9 cellular contexts compared by ENCODE assay signal in the genomic region with DNA sequence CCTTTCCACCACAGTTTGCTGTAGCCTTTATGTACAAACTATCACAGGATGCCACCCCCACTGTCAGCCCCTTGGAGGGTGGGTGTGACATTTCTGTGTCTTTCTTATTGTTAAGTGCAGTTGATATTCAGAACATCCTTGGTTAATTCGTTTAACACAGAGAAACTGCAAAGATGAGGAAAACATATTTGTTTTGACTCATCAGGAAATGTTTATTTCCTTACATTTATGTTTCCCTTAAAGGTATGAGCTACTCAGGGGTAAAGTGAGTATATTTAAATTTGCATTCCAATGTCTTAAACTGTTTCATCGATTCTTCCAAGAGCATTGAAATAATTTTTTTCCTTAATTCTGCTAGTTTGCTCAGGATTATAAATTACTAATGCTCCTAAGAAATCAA.
"Had no signal": no experiment of that assay in that cellular context is flagged by ENCODE, and none has a peak within 500 bp of the region (broad histone marks: within the 10 kb centered on the region; RNA-seq: fewer than 3 reads in every experiment).

No MANE protein-coding gene starts in this region.

- H3K27ac Mint-ChIP-seq: GM23338, H9, IgD-negative memory B cell had no signal

- H3K9ac ChIP-seq: KMS-11 had no signal

- H3K27ac ChIP-seq: KMS-11 had no signal

- H3K4me3 Mint-ChIP-seq: GM23338, H9, IgD-negative memory B cell had no signal

- DNase-seq: H9, HCEC 1CT, KBM-7 had no signal

- H3K4me3 ChIP-seq: GM23338 had no signal

- H2AFZ ChIP-seq: GM23338 had no signal

- H3K4me1 Mint-ChIP-seq: GM23338, H9, IgD-negative memory B cell had no signal

- FAIRE-seq: H1, H54, HTR-8/SVneo had no signal

- H3K36me3 Mint-ChIP-seq: IgD-negative memory B cell had no signal

- H3K4me2 ChIP-seq: GM23338, KMS-11 had no signal

- ATAC-seq: GM23338 had no signal
